Comparison of ENCODE assay signal across 9 cellular contexts in the genomic region with DNA sequence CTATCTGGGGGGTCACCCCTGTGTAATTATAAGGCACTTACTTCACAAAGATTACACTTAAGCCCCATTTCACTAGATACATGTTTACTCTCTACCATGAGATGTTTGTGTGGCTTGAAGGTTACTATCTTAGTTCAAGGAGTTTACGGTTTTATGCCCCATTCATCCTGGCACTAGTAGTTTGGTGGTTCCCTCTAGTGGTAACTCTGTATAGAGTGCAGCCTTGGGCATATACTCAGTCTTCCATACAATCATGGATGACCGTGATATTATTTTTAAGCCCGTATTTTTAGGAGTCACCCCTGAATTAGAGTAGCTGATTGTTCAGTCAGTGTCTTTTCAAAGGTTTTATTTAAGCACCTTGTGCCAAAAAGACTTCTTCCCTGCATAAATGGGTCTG.
DNase-seq lines count a peak whose midpoint lies in the region; ATAC-seq and TF ChIP-seq lines count a peak whose summit lies in the region.
"Had no signal": no experiment of that assay in that cellular context is flagged by ENCODE, and none has a peak within 500 bp of the region (broad histone marks: within the 10 kb centered on the region; RNA-seq: fewer than 3 reads in every experiment).

No MANE protein-coding gene starts in this region.

- DNase-seq in D341Med (ENCODE audit: low spot score) (peak; percentile 21), GM20000 (ENCODE audit: low spot score) (peak; percentile 1), NCI-H82 treated with DMSO at 0.1 percent for 48 hours (lab: John Stamatoyannopoulos, UW; ENCODE audit: unreplicated experiment) (peak; percentile 3), iPS-NIHi11 (ENCODE audit: low spot score) (peak; percentile 17), mucosa of gallbladder (ENCODE audit: low spot score) (no peak)
- no peak for DNase-seq in effector CD4-positive, alpha-beta T cell
- DNase-seq in activated CD4-positive, alpha-beta T cell treated with anti-CD3 and anti-CD28 coated beads, Interleukin-2, amount 50 U/mL, for 48 hours, result no peak
- DNase-seq: activated CD8-positive, alpha-beta memory T cell treated with anti-CD3 and anti-CD28 coated beads, Interleukin-2, amount 50 U/mL, for 48 hours had no signal

- TF ChIP-seq CTCF in GM20000 (IDR thresholded peaks at IDR 0.05; ENCODE audit: extremely low read depth, missing control alignments), result no peak

- ATAC-seq in HG02759 (IDR thresholded peaks at IDR 0.05; ENCODE audit: unreplicated experiment), result no peak

Comparison
In these comparisons a context has a peak if more than half of its experiments do, and no peak if none do; other contexts are left out.
1. DNase-seq: peak in D341Med (single experiment), GM20000 (single experiment), NCI-H82 treated with DMSO at 0.1 percent for 48 hours (single experiment) and iPS-NIHi11 (single experiment); none in effector CD4-positive, alpha-beta T cell (single experiment), activated CD4-positive, alpha-beta T cell treated with anti-CD3 and anti-CD28 coated beads, Interleukin-2, amount 50 U/mL, for 48 hours (0 of 2) and mucosa of gallbladder (single experiment).